9 cellular contexts compared by ENCODE assay signal in the genomic region with DNA sequence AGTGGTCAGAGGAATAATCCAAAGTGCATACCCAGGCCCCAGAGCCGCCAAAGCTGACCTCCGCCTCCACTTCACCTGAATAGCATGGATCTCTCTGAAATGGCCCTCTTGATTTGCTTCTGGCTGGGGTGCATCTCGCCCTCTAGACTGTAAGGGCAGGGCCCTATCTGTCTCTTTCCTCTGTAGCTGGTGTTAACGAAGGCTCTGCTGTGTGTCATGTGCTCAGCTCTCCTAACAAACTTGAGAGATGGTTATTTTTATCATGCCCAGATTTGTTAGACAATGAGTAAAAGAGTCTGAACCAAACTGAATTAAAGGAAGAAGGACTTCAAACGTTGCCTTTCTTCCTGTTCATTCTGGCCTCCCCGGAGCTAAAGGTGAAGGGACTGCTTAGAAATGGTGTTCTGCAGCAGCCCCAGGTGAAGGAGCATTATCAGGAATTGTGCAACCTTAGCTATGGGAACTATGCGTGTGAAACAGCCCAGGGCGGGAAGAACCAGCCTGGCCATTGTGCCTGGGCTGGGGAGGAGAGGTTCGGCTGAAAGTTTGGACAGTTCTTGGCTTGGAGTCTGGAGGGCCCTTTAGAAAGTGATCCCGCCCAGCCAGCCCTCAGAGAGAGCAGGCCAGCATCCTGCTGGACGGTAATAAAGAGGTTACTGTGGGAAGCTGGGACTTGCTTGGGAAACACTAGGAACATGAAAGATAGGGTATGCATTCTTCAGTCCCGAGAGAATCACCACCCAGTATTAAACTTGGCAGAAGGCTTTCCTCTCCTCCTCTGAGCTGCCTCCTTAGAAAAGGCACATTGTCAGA.
DNase-seq lines count a peak whose midpoint lies in the region; ATAC-seq and TF ChIP-seq lines count a peak whose summit lies in the region.
"Had no signal": no experiment of that assay in that cellular context is flagged by ENCODE, and none has a peak within 500 bp of the region (broad histone marks: within the 10 kb centered on the region; RNA-seq: fewer than 3 reads in every experiment).

No MANE protein-coding gene starts in this region.

- no peaks in the 10 kb centered on the region for H3K36me3 ChIP-seq in trophoblast cell (ENCODE audit: control insufficient read depth in 1 of 2, insufficient read depth in 2 of 2, low read length in 2 of 2)

- peak; percentile 22 for ATAC-seq in foreskin keratinocyte
- no peak for ATAC-seq in GM18505 (IDR thresholded peaks at IDR 0.05; ENCODE audit: unreplicated experiment)
- no peak for ATAC-seq in HG02678 (IDR thresholded peaks at IDR 0.05; ENCODE audit: unreplicated experiment)
- ATAC-seq: activated CD8-positive, alpha-beta T cell treated with anti-CD3 and anti-CD28 coated beads, Interleukin-2, amount 10 ng/mL, durations not matched to agents 7 days and 5 days had no signal

- no peak for TF ChIP-seq POLR2A in GM18505 (IDR thresholded peaks at IDR 0.05; ENCODE audit: borderline replicate concordance, extremely low read depth, insufficient read depth, insufficient read length)

- peak overlapping the region; percentile 68 for H2BK12ac ChIP-seq in trophoblast cell (ENCODE audit: low read length)

- no peaks in the 10 kb centered on the region for H3K9me3 ChIP-seq in trophoblast cell (ENCODE audit: insufficient read depth, low read depth, low read length)

- peak overlapping the region; percentile 67 for H4K91ac ChIP-seq in trophoblast cell (ENCODE audit: low read depth, low read length)

- no peak for TF ChIP-seq CTCF in foreskin keratinocyte (conservative IDR thresholded peaks at IDR 0.05)

- peak overlapping the region; percentile 21 for H2AK5ac ChIP-seq in trophoblast cell (ENCODE audit: low read length)

- H3K4me1 ChIP-seq in foreskin keratinocyte (peaks cover 31% of the 10 kb centered on the region), trophoblast cell (ENCODE audit: control insufficient read depth in 1 of 2, insufficient read depth in 2 of 2, low read length in 2 of 2) (peaks cover 42 to 49% of the 10 kb centered on the region in 2 experiments)

- H4K12ac ChIP-seq in trophoblast cell (ENCODE audit: low read depth, low read length), result no peak overlapping the region

- DNase-seq in ELF-1 (ENCODE audit: low read depth, low spot score) (peak; percentile 95), SW480 (ENCODE audit: low spot score) (peak; percentile 35), foreskin keratinocyte (peak; percentile 39 to 77), trophoblast cell (peak; percentile 97 to 99), germinal center (ENCODE audit: low spot score) (no peak), NCI-H2227 (lab: John Stamatoyannopoulos, UW; ENCODE audit: unreplicated experiment) (no peak)
- DNase-seq: activated CD8-positive, alpha-beta T cell treated with anti-CD3 and anti-CD28 coated beads, Interleukin-2, amount 10 ng/mL, durations not matched to agents 7 days and 5 days had no signal

- no peak overlapping the region for H3K9ac ChIP-seq in trophoblast cell (ENCODE audit: low read length)

- peak overlapping the region; percentile 42 for H2AFZ ChIP-seq in trophoblast cell (ENCODE audit: insufficient read depth, low read length, poor library complexity)

- H3K27ac ChIP-seq in foreskin keratinocyte, result no peak overlapping the region
- H3K27ac ChIP-seq in trophoblast cell (ENCODE audit: low read depth, low read length), result peak overlapping the region; percentile 89

- peak overlapping the region; percentile 0 for H4K8ac ChIP-seq in trophoblast cell (ENCODE audit: low read depth, low read length)

- peak overlapping the region; percentile 71 for H2BK5ac ChIP-seq in trophoblast cell (ENCODE audit: low read depth, low read length, poor library complexity)

- no peaks in the 10 kb centered on the region for H3K79me2 ChIP-seq in trophoblast cell (ENCODE audit: control insufficient read depth, insufficient read depth, low read length, poor library complexity)

- WGBS in trophoblast cell (ENCODE audit: extremely low coverage, insufficient coverage, insufficient read length), result no CpG with 5 or more reads among the region's 12 CpGs

- H3K79me1 ChIP-seq in trophoblast cell (ENCODE audit: low read length), result peaks cover 26% of the 10 kb centered on the region

- H3K4me2 ChIP-seq in trophoblast cell (ENCODE audit: low read length), result peak overlapping the region; percentile 51

- H2BK120ac ChIP-seq in trophoblast cell (ENCODE audit: insufficient read depth, low read length, poor library complexity), result peak overlapping the region; percentile 67

- H3K27me3 ChIP-seq in foreskin keratinocyte, result no peaks in the 10 kb centered on the region
- H3K27me3 ChIP-seq in trophoblast cell (ENCODE audit: insufficient read depth, low read length), result no peaks in the 10 kb centered on the region

- peak overlapping the region; percentile 33 for H3K14ac ChIP-seq in trophoblast cell (ENCODE audit: low read length)

- no peak overlapping the region for H3K4ac ChIP-seq in trophoblast cell (ENCODE audit: low read depth, low read length)

- no peak overlapping the region for H3K4me3 ChIP-seq in trophoblast cell (ENCODE audit: low read depth, low read length)

- peak overlapping the region; percentile 73 for H3K18ac ChIP-seq in trophoblast cell (ENCODE audit: low read length)

- no peak overlapping the region for H3K23ac ChIP-seq in trophoblast cell (ENCODE audit: low read length)

Comparison
In these comparisons a context has a peak if more than half of its experiments do, and no peak if none do; other contexts are left out.
1. DNase-seq: peak in ELF-1 (single experiment), SW480 (single experiment), foreskin keratinocyte (2 of 2) and trophoblast cell (2 of 2); none in germinal center (single experiment) and NCI-H2227 (single experiment).